In the genomic region with DNA sequence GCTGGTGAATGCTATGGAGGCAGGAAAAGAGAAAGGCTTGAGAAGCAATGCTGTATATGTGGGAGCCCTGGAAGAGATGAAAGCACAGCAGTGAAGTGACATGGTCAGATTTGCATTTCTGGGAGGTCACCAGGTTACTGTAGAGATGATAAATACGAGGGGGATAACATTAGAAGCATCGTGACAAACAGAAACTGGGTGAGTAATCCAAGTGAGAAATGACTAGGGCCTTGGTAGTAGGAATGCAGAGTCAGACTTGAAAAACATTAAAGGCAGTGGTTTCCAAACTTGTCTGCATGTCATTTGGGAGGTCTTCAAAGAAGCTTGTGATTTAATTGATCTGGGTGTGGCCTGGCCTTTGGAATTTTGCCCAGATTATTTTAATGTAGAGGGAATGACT, we compare ENCODE assay signal across 8 cellular contexts. TPM values are rescaled to one million over a fixed set of nuclear protein-coding genes. Genes with fewer than 3 reads are reported as not detected.
DNase-seq lines count a peak whose midpoint lies in the region; ATAC-seq and TF ChIP-seq lines count a peak whose summit lies in the region.

No MANE protein-coding gene starts in this region.

- peaks cover 2% of the 10 kb centered on the region for H3K27me3 Mint-ChIP-seq in T-helper 2 cell treated with Interferon-gamma antibody and Interleukin-4, amounts not matched to agents 5 μg/mL and 100 μg/mL, for 36 hours (ENCODE audit: low read depth)
- H3K27me3 Mint-ChIP-seq in CD8-positive, alpha-beta memory T cell = peaks cover 0 to 6% of the 10 kb centered on the region in 2 donors
- peaks cover 0 to 2% of the 10 kb centered on the region in 2 donors for H3K27me3 Mint-ChIP-seq in T-cell
- H3K27me3 Mint-ChIP-seq in CD4-positive, alpha-beta memory T cell = no peaks in the 10 kb centered on the region

- peak; percentile 38 for DNase-seq in AG04449 (ENCODE audit: low read depth, low spot score)
- peak; percentile 17 for DNase-seq in T-helper 2 cell treated with Interferon-gamma antibody and Interleukin-4, amounts not matched to agents 5 μg/mL and 100 μg/mL, for 36 hours (ENCODE audit: low spot score)
- no peak for DNase-seq in CD8-positive, alpha-beta memory T cell
- no peak for DNase-seq in activated CD4-positive, alpha-beta T cell treated with anti-CD3 and anti-CD28 coated beads, Interleukin-2, amount 50 U/mL, for 48 hours
- no peak for DNase-seq in T-cell
- no peak for DNase-seq in CD4-positive, alpha-beta memory T cell

- H3K27me3 ChIP-seq in CD8-positive, alpha-beta memory T cell (ENCODE audit: insufficient read depth, low read length, poor library complexity, severe bottlenecking) = no peaks in the 10 kb centered on the region
- no peaks in the 10 kb centered on the region for H3K27me3 ChIP-seq in CD4-positive, alpha-beta memory T cell (ENCODE audit: insufficient read depth, low read length)

- no peak overlapping the region for H3K27ac ChIP-seq in CD8-positive, alpha-beta memory T cell (ENCODE audit: low read depth, low read length)
- H3K27ac ChIP-seq in CD4-positive, alpha-beta memory T cell (ENCODE audit: low read depth, low read length) = no peak overlapping the region

- no peaks in the 10 kb centered on the region for H3K36me3 ChIP-seq in CD8-positive, alpha-beta memory T cell (ENCODE audit: insufficient read depth, low read length)
- no peaks in the 10 kb centered on the region for H3K36me3 ChIP-seq in CD4-positive, alpha-beta memory T cell (ENCODE audit: insufficient read depth, low read length)

- ATAC-seq in GM18907 (IDR thresholded peaks at IDR 0.05; ENCODE audit: unreplicated experiment) (peak; percentile 100), HG02938 (IDR thresholded peaks at IDR 0.05; ENCODE audit: unreplicated experiment) (peak; percentile 99), T-cell (replicated peaks in 1 of 4) (no peak)

- H3K4me1 ChIP-seq in CD8-positive, alpha-beta memory T cell (ENCODE audit: insufficient read depth, low read length) = no peaks in the 10 kb centered on the region
- H3K4me1 ChIP-seq in CD4-positive, alpha-beta memory T cell (ENCODE audit: insufficient read depth, low read length) = no peaks in the 10 kb centered on the region

- no peak overlapping the region for H3K4me3 ChIP-seq in AG04449 (ENCODE audit: low read depth, low read length)
- H3K4me3 ChIP-seq in CD8-positive, alpha-beta memory T cell (ENCODE audit: low read length) = no peak overlapping the region
- H3K4me3 ChIP-seq in CD4-positive, alpha-beta memory T cell (ENCODE audit: low read length in 2 of 2) = no peak overlapping the region

- POLR2A ChIA-PET in AG04449 (lab: Yijun Ruan, JAX) = interaction anchor here (1.0 kb wide), 1 partner anchor 154 kb away, joined by 4 read pairs; the partner anchor contains the start of gene LGR4
- POLR2A ChIA-PET in CD8-positive, alpha-beta memory T cell (lab: Charles Lee) = no interaction called here
- POLR2A ChIA-PET in T-cell (lab: Charles Lee) = no interaction called here
- POLR2A ChIA-PET in CD4-positive, alpha-beta memory T cell (lab: Charles Lee; ENCODE audit: partially characterized antibody) = no interaction called here

- CTCF ChIA-PET in AG04449 (lab: Yijun Ruan, JAX) = interaction anchor here (1.1 kb wide), 1 partner anchor 23 kb away, joined by 3 read pairs; no protein-coding TSS in a partner anchor
- CTCF ChIA-PET in CD8-positive, alpha-beta memory T cell (lab: Charles Lee) = no interaction called here
- CTCF ChIA-PET in T-cell (lab: Charles Lee) = no interaction called here
- CTCF ChIA-PET in CD4-positive, alpha-beta memory T cell (lab: Charles Lee; ENCODE audit: partially characterized antibody) = no interaction called here

- peaks cover 3% of the 10 kb centered on the region for H3K4me1 Mint-ChIP-seq in T-helper 2 cell treated with Interferon-gamma antibody and Interleukin-4, amounts not matched to agents 5 μg/mL and 100 μg/mL, for 36 hours (ENCODE audit: low read depth)
- peaks cover 0 to 3% (median 0%) of the 10 kb centered on the region in 3 donors for H3K4me1 Mint-ChIP-seq in CD8-positive, alpha-beta memory T cell
- peaks cover 0 to 8% (median 0%) of the 10 kb centered on the region in 3 donors for H3K4me1 Mint-ChIP-seq in T-cell
- peaks cover 0 to 2% (median under 1%) of the 10 kb centered on the region in 4 donors for H3K4me1 Mint-ChIP-seq in CD4-positive, alpha-beta memory T cell

- H3K9me3 Mint-ChIP-seq in T-helper 2 cell treated with Interferon-gamma antibody and Interleukin-4, amounts not matched to agents 5 μg/mL and 100 μg/mL, for 36 hours = no peaks in the 10 kb centered on the region
- no peaks in the 10 kb centered on the region for H3K9me3 Mint-ChIP-seq in CD8-positive, alpha-beta memory T cell
- H3K9me3 Mint-ChIP-seq in T-cell = no peaks in the 10 kb centered on the region
- peaks cover 0 to 2% (median 0%) of the 10 kb centered on the region in 8 donors for H3K9me3 Mint-ChIP-seq in CD4-positive, alpha-beta memory T cell

- intact Hi-C loops in CD4-positive, alpha-beta memory T cell (cut with micrococcal nuclease) = no loop called here

- H3K27ac Mint-ChIP-seq in T-helper 2 cell treated with Interferon-gamma antibody and Interleukin-4, amounts not matched to agents 5 μg/mL and 100 μg/mL, for 36 hours = no peak overlapping the region
- no peak overlapping the region for H3K27ac Mint-ChIP-seq in CD8-positive, alpha-beta memory T cell
- no peak overlapping the region for H3K27ac Mint-ChIP-seq in T-cell
- no peak overlapping the region for H3K27ac Mint-ChIP-seq in CD4-positive, alpha-beta memory T cell

- H3K9me3 ChIP-seq in CD8-positive, alpha-beta memory T cell (ENCODE audit: low read length) = no peaks in the 10 kb centered on the region
- H3K9me3 ChIP-seq in CD4-positive, alpha-beta memory T cell (ENCODE audit: control insufficient read depth in 1 of 2, low read length in 2 of 2) = no peaks in the 10 kb centered on the region

- H3K4me3 Mint-ChIP-seq in T-helper 2 cell treated with Interferon-gamma antibody and Interleukin-4, amounts not matched to agents 5 μg/mL and 100 μg/mL, for 36 hours = no peak overlapping the region
- H3K4me3 Mint-ChIP-seq in CD8-positive, alpha-beta memory T cell = no peak overlapping the region
- no peak overlapping the region for H3K4me3 Mint-ChIP-seq in T-cell
- no peak overlapping the region for H3K4me3 Mint-ChIP-seq in CD4-positive, alpha-beta memory T cell

- TF ChIP-seq CTCF in AG04449 (IDR thresholded peaks at IDR 0.05; ENCODE audit: insufficient read depth, low read length, missing control alignments) = no peak

- H3K36me3 Mint-ChIP-seq in T-helper 2 cell treated with Interferon-gamma antibody and Interleukin-4, amounts not matched to agents 5 μg/mL and 100 μg/mL, for 36 hours (ENCODE audit: low read depth) = no peaks in the 10 kb centered on the region
- H3K36me3 Mint-ChIP-seq in CD8-positive, alpha-beta memory T cell = peaks cover 0 to 2% (median 0%) of the 10 kb centered on the region in 3 donors
- no peaks in the 10 kb centered on the region for H3K36me3 Mint-ChIP-seq in T-cell
- H3K36me3 Mint-ChIP-seq in CD4-positive, alpha-beta memory T cell = no peaks in the 10 kb centered on the region

RNA-seq across cellular contexts. Expression of gene CCDC34, which starts 44.0 kb away (rescaled TPM):
- total RNA-seq in CD8-positive, alpha-beta memory T cell = 10 to 100 TPM; 22.4 to 23.0 TPM
- polyA plus RNA-seq in CD8-positive, alpha-beta memory T cell = 2.3 TPM
- total RNA-seq in T-cell = 1 to 10 TPM; 1.4 to 4.2 (median 2.8) TPM
- total RNA-seq in CD4-positive, alpha-beta memory T cell = 1 to 10 TPM; 3.3 to 3.7 TPM
- 1 to 10 TPM in 1 of 2 donors, under 1 TPM in 1; 0.94 to 2.1 TPM for polyA plus RNA-seq in CD4-positive, alpha-beta memory T cell

Comparison
In these comparisons a context has a peak if more than half of its experiments do, and no peak if none do; other contexts are left out.
1. DNase-seq: peak in AG04449 (single experiment) and T-helper 2 cell treated with Interferon-gamma antibody and Interleukin-4, amounts not matched to agents 5 μg/mL and 100 μg/mL, for 36 hours (single experiment); none in CD8-positive, alpha-beta memory T cell (0 of 5), activated CD4-positive, alpha-beta T cell treated with anti-CD3 and anti-CD28 coated beads, Interleukin-2, amount 50 U/mL, for 48 hours (0 of 2), T-cell (0 of 34) and CD4-positive, alpha-beta memory T cell (0 of 5).
2. ATAC-seq: peak in GM18907 (single experiment) and HG02938 (single experiment); none in T-cell (0 of 4).
3. RNA of gene CCDC34, which starts 44.0 kb away (total RNA-seq): 22.4 to 23.0 TPM in CD8-positive, alpha-beta memory T cell; 3.3 to 3.7 TPM in CD4-positive, alpha-beta memory T cell and 1.4 to 4.2 TPM in T-cell; every median in the first group is over 4 times any median in the second.